ENCODE assay signal across 21 cellular contexts in genomic region chr10:94208315-94208714, GRCh38.
A peak's percentile ranks its signal among the peaks of the same experiment; 100 is the strongest.
DNase-seq lines count a peak whose midpoint lies in the region; ATAC-seq, FAIRE-seq and TF ChIP-seq lines count a peak whose summit lies in the region.
"Had no signal": no experiment of that assay in that cellular context is flagged by ENCODE, and none has a peak within 500 bp of the region (broad histone marks: within the 10 kb centered on the region; RNA-seq: fewer than 3 reads in every experiment).

No MANE protein-coding gene starts in this region.

- no peak overlapping the region for H2BK20ac ChIP-seq in IMR-90 (ENCODE audit: low read depth, low read length)

- no peaks in the 10 kb centered on the region for H3K9me3 ChIP-seq in IMR-90 (ENCODE audit: control insufficient read depth, insufficient read depth, low read length)
- no peaks in the 10 kb centered on the region for H3K9me3 ChIP-seq in K562 (replicated peaks; ENCODE audit: control insufficient read depth, insufficient read depth, low read depth, low read length)
- H3K9me3 ChIP-seq in uterus, result no peaks in the 10 kb centered on the region
- H3K9me3 ChIP-seq: BLaER1, Caco-2, HAP-1 had no signal

- H3K79me1 ChIP-seq in IMR-90 (ENCODE audit: low read depth in 1 of 2, low read length in 2 of 2), result no peaks in the 10 kb centered on the region

- H2AFZ ChIP-seq in IMR-90 (replicated peaks; ENCODE audit: low read length, poor library complexity), result no peak overlapping the region
- H2AFZ ChIP-seq in K562 (ENCODE audit: low read depth, low read length), result no peak overlapping the region
- H2AFZ ChIP-seq: GM23338 had no signal

- H3K4me3 Mint-ChIP-seq in osteocyte (ENCODE audit: unreplicated experiment), result no peak overlapping the region
- H3K4me3 Mint-ChIP-seq: B cell; CD4-positive, CD25-positive, alpha-beta regulatory T cell; CD8-positive, alpha-beta T cell; GM23338; HFFc6 had no signal

- peaks cover 5% of the 10 kb centered on the region for H3K36me3 Mint-ChIP-seq in osteocyte (ENCODE audit: unreplicated experiment)
- H3K36me3 Mint-ChIP-seq: CD4-positive, CD25-positive, alpha-beta regulatory T cell; CD8-positive, alpha-beta T cell had no signal

- POLR2A ChIA-PET in IMR-90 (lab: Charles Lee; ENCODE audit: unreplicated experiment), result no interaction called here
- POLR2A ChIA-PET in K562 (lab: Yijun Ruan, JAX), result no interaction called here

- no peaks in the 10 kb centered on the region for H3K27me3 Mint-ChIP-seq in osteocyte (ENCODE audit: unreplicated experiment)
- H3K27me3 Mint-ChIP-seq: CD4-positive, CD25-positive, alpha-beta regulatory T cell had no signal

- no peak overlapping the region for H3K27ac ChIP-seq in IMR-90 (ENCODE audit: insufficient read depth, low read length)
- H3K27ac ChIP-seq in K562 (ENCODE audit: extremely low read depth, low read depth, low read length), result no peak overlapping the region
- peak overlapping the region; percentile 17 to 39 for H3K27ac ChIP-seq in uterus
- H3K27ac ChIP-seq: BLaER1, C4-2B had no signal

- H3K14ac ChIP-seq in IMR-90 (replicated peaks; ENCODE audit: low read depth, low read length), result no peak overlapping the region

- no CpG with 5 or more reads among the region's 1 CpG for WGBS in IMR-90 (ENCODE audit: extremely low coverage in 2 of 2, insufficient read length in 1 of 2), 2 experiments
- WGBS in K562 (ENCODE audit: insufficient coverage, low coverage, missing lambda C conversion rate), result 0% methylated on average over 1 of the region's 1 CpG

- peak overlapping the region; percentile 56 for H3K27ac Mint-ChIP-seq in osteocyte (ENCODE audit: unreplicated experiment)
- H3K27ac Mint-ChIP-seq: B cell; CD4-positive, CD25-positive, alpha-beta regulatory T cell; CD8-positive, alpha-beta T cell; GM23338; HFFc6 had no signal

- peaks cover 6% of the 10 kb centered on the region; the same call in 1 of the 2 replicates for H3K9me1 ChIP-seq in IMR-90 (ENCODE audit: insufficient read depth, low read length)
- no peaks in the 10 kb centered on the region for H3K9me1 ChIP-seq in K562 (ENCODE audit: control insufficient read depth, insufficient read depth, low read length)

- H2BK120ac ChIP-seq in IMR-90 (ENCODE audit: low read depth, low read length), result no peak overlapping the region

- no peak for DNase-seq in IMR-90
- no peak for DNase-seq in K562 (ENCODE audit: extremely low read depth in 1 of 4, low spot score in 3 of 4)
- DNase-seq in osteocyte (ENCODE audit: extremely low spot score, unreplicated experiment), result no peak
- no peak for DNase-seq in uterus
- DNase-seq: Caco-2; CD4-positive, CD25-positive, alpha-beta regulatory T cell; CD8-positive, alpha-beta T cell; DMS153; DND-41; HFFc6 had no signal

- dilution Hi-C loops in IMR-90 (cut with HindIII; ENCODE audit: low sequenced_read_pairs, unreplicated experiment), result no loop called here

- no peaks in the 10 kb centered on the region for H3K79me2 ChIP-seq in K562 (ENCODE audit: control insufficient read depth, insufficient read depth, low read length)

- peaks cover 10% of the 10 kb centered on the region for H3K9me3 Mint-ChIP-seq in osteocyte (ENCODE audit: unreplicated experiment)
- H3K9me3 Mint-ChIP-seq: CD8-positive, alpha-beta T cell; GM23338; HFFc6 had no signal

- no peak overlapping the region for H3K18ac ChIP-seq in IMR-90 (ENCODE audit: low read depth, low read length)

- H2BK5ac ChIP-seq in IMR-90 (ENCODE audit: low read depth, low read length, poor library complexity, severe bottlenecking), result no peak overlapping the region

- H3K4me1 ChIP-seq in IMR-90 (ENCODE audit: control insufficient read depth, insufficient read depth, low read length), result peaks cover 8% of the 10 kb centered on the region; the same call in 1 of the 2 replicates
- H3K4me1 ChIP-seq in K562 (replicated peaks in 1 of 2; ENCODE audit: control insufficient read depth in 2 of 2, insufficient read depth in 2 of 2, low read length in 2 of 2), result no peaks in the 10 kb centered on the region
- no peaks in the 10 kb centered on the region for H3K4me1 ChIP-seq in uterus
- H3K4me1 ChIP-seq: Caco-2, HAP-1 had no signal

- in situ Hi-C loops in IMR-90 (cut with MboI; ENCODE audit: low sequenced_read_pairs) (no loop called here), K562 (cut with MboI) (no loop called here)

- ATAC-seq in IMR-90 (ENCODE audit: low read depth), result no peak
- no peak for ATAC-seq in K562
- ATAC-seq in GM18907 (IDR thresholded peaks at IDR 0.05; ENCODE audit: unreplicated experiment), result no peak
- ATAC-seq in GM18511 (IDR thresholded peaks at IDR 0.05; ENCODE audit: unreplicated experiment), result no peak
- ATAC-seq in HG03039 (IDR thresholded peaks at IDR 0.05; ENCODE audit: unreplicated experiment), result no peak
- ATAC-seq: CD8-positive, alpha-beta T cell; GM23338 had no signal

- peaks cover 61% of the 10 kb centered on the region for H3K4me1 Mint-ChIP-seq in osteocyte (ENCODE audit: unreplicated experiment)
- H3K4me1 Mint-ChIP-seq: B cell had no signal

- H3K27me3 ChIP-seq in IMR-90 (ENCODE audit: control insufficient read depth, insufficient read depth, low read length) (no peaks in the 10 kb centered on the region), K562 (ENCODE audit: control insufficient read depth in 2 of 2, insufficient read depth in 2 of 2, low read length in 2 of 2) (peaks cover 0 to 6% of the 10 kb centered on the region in 2 experiments; a peak in 2 of 5 replicates), uterus (no peaks in the 10 kb centered on the region)
- H3K27me3 ChIP-seq: BLaER1 had no signal

- intact Hi-C loops in IMR-90 (cut with micrococcal nuclease) (loop anchor here (10.0 kb wide), 2 partner anchors 124 to 214 kb away; partner anchors contain the start of gene PLCE1), K562 (cut with micrococcal nuclease) (no loop called here), uterus (cut with DNase I; ENCODE audit: low total_unique reads) (no loop called here)

- CTCF ChIA-PET in IMR-90 (lab: Yijun Ruan, JAX) (no interaction called here), K562 (lab: Yijun Ruan, JAX; ENCODE audit: low intra/inter-chr PET ratio) (no interaction called here)

- H3K9ac ChIP-seq in IMR-90 (ENCODE audit: low read depth, low read length) (no peak overlapping the region), K562 (ENCODE audit: insufficient read depth in 1 of 2, low read depth in 2 of 2, low read length in 2 of 2) (no peak overlapping the region)
- H3K9ac ChIP-seq: BLaER1 had no signal

- no peak overlapping the region for H3K4ac ChIP-seq in IMR-90 (ENCODE audit: low read depth, low read length)

- no peaks in the 10 kb centered on the region for H3K36me3 ChIP-seq in IMR-90 (ENCODE audit: control insufficient read depth, insufficient read depth, low read length)
- H3K36me3 ChIP-seq in K562 (ENCODE audit: control insufficient read depth, insufficient read depth, low read length), result no peaks in the 10 kb centered on the region
- H3K36me3 ChIP-seq in uterus, result no peaks in the 10 kb centered on the region
- H3K36me3 ChIP-seq: BLaER1, HAP-1 had no signal

- no peak for FAIRE-seq in K562 (lab: Jason Lieb, UNC)
- FAIRE-seq: G401.6, GM12892, H54 had no signal

- H2BK15ac ChIP-seq in IMR-90 (ENCODE audit: low read depth, low read length), result no peak overlapping the region

- TF ChIP-seq POLR2A in IMR-90 (IDR thresholded peaks at IDR 0.05; ENCODE audit: low read depth, low read length) (no peak), K562 (conservative IDR thresholded peaks at IDR 0.05) (no peak), uterus (IDR thresholded peaks at IDR 0.05) (no peak)

- no peaks in the 10 kb centered on the region for H4K20me1 ChIP-seq in IMR-90 (ENCODE audit: insufficient read depth, low read length)
- H4K20me1 ChIP-seq in K562 (replicated peaks; ENCODE audit: control insufficient read depth, insufficient read depth, low read length), result no peaks in the 10 kb centered on the region
- H4K20me1 ChIP-seq: BLaER1 had no signal

- no peak for TF ChIP-seq EP300 in K562 (IDR thresholded peaks at IDR 0.05; ENCODE audit: low read length)

- TF ChIP-seq CTCF in IMR-90 (conservative IDR thresholded peaks at IDR 0.05; ENCODE audit: low read depth, low read length), result no peak
- TF ChIP-seq CTCF in K562 (IDR thresholded peaks at IDR 0.05 in 2 of 3, conservative IDR thresholded peaks at IDR 0.05 in 1 of 3; ENCODE audit: insufficient read depth in 2 of 3, low read depth in 1 of 3, low read length in 3 of 3), result no peak
- TF ChIP-seq CTCF in osteocyte (IDR thresholded peaks at IDR 0.05), result no peak
- TF ChIP-seq CTCF in uterus (IDR thresholded peaks at IDR 0.05), result no peak

- no peak overlapping the region for H3K56ac ChIP-seq in IMR-90 (ENCODE audit: extremely low read depth, insufficient read depth, low read length)

- no peak overlapping the region for H3K4me2 ChIP-seq in IMR-90 (ENCODE audit: low read depth, low read length)
- no peak overlapping the region for H3K4me2 ChIP-seq in K562 (ENCODE audit: insufficient read depth, low read length)
- H3K4me2 ChIP-seq: BLaER1, GM23338 had no signal

- TF ChIP-seq RAD21 in IMR-90 (IDR thresholded peaks at IDR 0.05; ENCODE audit: low read length), result no peak
- no peak for TF ChIP-seq RAD21 in K562 (CRISPR knock-in tag; conservative IDR thresholded peaks at IDR 0.05 in 1 of 2, IDR thresholded peaks at IDR 0.05 in 1 of 2)

- H4K91ac ChIP-seq in IMR-90 (ENCODE audit: insufficient read depth, low read depth, low read length), result no peak overlapping the region

- H4K5ac ChIP-seq in IMR-90 (ENCODE audit: low read depth, low read length), result no peak overlapping the region

- H3K23ac ChIP-seq in IMR-90 (ENCODE audit: low read depth, low read length), result no peak overlapping the region

- no TSS peak for BruUV-seq in IMR-90 (replicated peaks; lab: Mats Ljungman, UMichigan)
- BruUV-seq in K562 (replicated peaks; lab: Mats Ljungman, UMichigan), result no TSS peak

- H2AK9ac ChIP-seq in IMR-90 (replicated peaks; ENCODE audit: low read depth, low read length, poor library complexity), result no peak overlapping the region

- H4K8ac ChIP-seq in IMR-90 (ENCODE audit: low read depth in 2 of 2, low read length in 2 of 2), result no peak overlapping the region

- H3K4me3 ChIP-seq in IMR-90 (ENCODE audit: insufficient read depth, low read depth, low read length), result no peak overlapping the region
- no peak overlapping the region for H3K4me3 ChIP-seq in K562
- no peak overlapping the region for H3K4me3 ChIP-seq in uterus
- H3K4me3 ChIP-seq: BLaER1, GM23338, HAP-1 had no signal

- H2AK5ac ChIP-seq in IMR-90 (ENCODE audit: low read depth, low read length), result no peak overlapping the region

TF ChIP-seq in IMR-90, 13 proteins besides CTCF, POLR2A, EP300 and RAD21:
- TF ChIP-seq MAFK (IDR thresholded peaks at IDR 0.05; ENCODE audit: low read depth, low read length), result peak; percentile 65
- no peak for TF ChIP-seq CEBPB (IDR thresholded peaks at IDR 0.05; ENCODE audit: low read depth, low read length)
- TF ChIP-seq RCOR1 (IDR thresholded peaks at IDR 0.05; ENCODE audit: insufficient replicate concordance, low read length), result no peak
- TF ChIP-seq BHLHE40 (IDR thresholded peaks at IDR 0.05; ENCODE audit: low read depth, low read length), result no peak

TF ChIP-seq in K562, 482 proteins besides CTCF, POLR2A, EP300 and RAD21:
- TF ChIP-seq ZNF316 (IDR thresholded peaks at IDR 0.05) (peak; percentile 13; the same call in 1 of the 2 replicates), NFYB (IDR thresholded peaks at IDR 0.05; ENCODE audit: extremely low read depth, insufficient read length) (no peak), STAG1 (CRISPR knock-in tag; IDR thresholded peaks at IDR 0.05; ENCODE audit: borderline replicate concordance) (no peak), PHTF2 (CRISPR knock-in tag; IDR thresholded peaks at IDR 0.05) (no peak), MAFF (IDR thresholded peaks at IDR 0.05; ENCODE audit: low read length) (0 out of 2 replicates have a peak, but pooled peaks have one; percentile 9)

Comparison
In these comparisons a context has a peak if more than half of its experiments do, and no peak if none do; other contexts are left out.
1. H3K27ac ChIP-seq: peak in uterus (2 of 2); none in IMR-90 (single experiment) and K562 (single experiment).